In genomic region chr9:71774917-71775316, GRCh38 we compare ENCODE assay signal across 16 cellular contexts. TPM values are rescaled to one million over a fixed set of nuclear protein-coding genes. Genes with fewer than 3 reads are reported as not detected.
DNase-seq lines count a peak whose midpoint lies in the region; ATAC-seq and TF ChIP-seq lines count a peak whose summit lies in the region.
"Had no signal": no experiment of that assay in that cellular context is flagged by ENCODE, and none has a peak within 500 bp of the region (broad histone marks: within the 10 kb centered on the region; RNA-seq: fewer than 3 reads in every experiment).

No MANE protein-coding gene starts in this region.

- H3K27ac Mint-ChIP-seq in T-helper 2 cell treated with Interferon-gamma antibody and Interleukin-4, amounts not matched to agents 5 μg/mL and 100 μg/mL, for 36 hours, result peak overlapping the region; percentile 71
- H3K27ac Mint-ChIP-seq in stimulated activated effector memory CD8-positive, alpha-beta T cell treated with anti-CD3 and anti-CD28 coated beads, Interleukin-12 subunit alpha, Interleukin-12 subunit beta, amount 100 ng/mL, for 72 hours, result peak overlapping the region; percentile 1
- no peak overlapping the region for H3K27ac Mint-ChIP-seq in HFFc6

- peak; percentile 72 for ATAC-seq in HG02759 (IDR thresholded peaks at IDR 0.05; ENCODE audit: unreplicated experiment)
- peak; percentile 57 for ATAC-seq in stimulated activated effector memory CD8-positive, alpha-beta T cell treated with anti-CD3 and anti-CD28 coated beads, Interleukin-12 subunit alpha, Interleukin-12 subunit beta, amount 100 ng/mL, for 72 hours
- ATAC-seq in HG02642 (IDR thresholded peaks at IDR 0.05; ENCODE audit: poor library complexity, unreplicated experiment), result no peak
- no peak for ATAC-seq in GM18858 (IDR thresholded peaks at IDR 0.05; ENCODE audit: unreplicated experiment)
- ATAC-seq: A549, gastroesophageal sphincter, GM12878, upper lobe of right lung had no signal

- H3K9me3 Mint-ChIP-seq in T-helper 2 cell treated with Interferon-gamma antibody and Interleukin-4, amounts not matched to agents 5 μg/mL and 100 μg/mL, for 36 hours, result no peaks in the 10 kb centered on the region
- no peaks in the 10 kb centered on the region for H3K9me3 Mint-ChIP-seq in stimulated activated effector memory CD8-positive, alpha-beta T cell treated with anti-CD3 and anti-CD28 coated beads, Interleukin-12 subunit alpha, Interleukin-12 subunit beta, amount 100 ng/mL, for 72 hours
- no peaks in the 10 kb centered on the region for H3K9me3 Mint-ChIP-seq in HFFc6

- peaks cover 17% of the 10 kb centered on the region for H3K4me1 Mint-ChIP-seq in T-helper 2 cell treated with Interferon-gamma antibody and Interleukin-4, amounts not matched to agents 5 μg/mL and 100 μg/mL, for 36 hours (ENCODE audit: low read depth)
- peaks cover 22% of the 10 kb centered on the region for H3K4me1 Mint-ChIP-seq in stimulated activated effector memory CD8-positive, alpha-beta T cell treated with anti-CD3 and anti-CD28 coated beads, Interleukin-12 subunit alpha, Interleukin-12 subunit beta, amount 100 ng/mL, for 72 hours
- peaks cover 8% of the 10 kb centered on the region for H3K4me1 Mint-ChIP-seq in HFFc6 (ENCODE audit: low read depth)

- no peaks in the 10 kb centered on the region for H3K27me3 Mint-ChIP-seq in T-helper 2 cell treated with Interferon-gamma antibody and Interleukin-4, amounts not matched to agents 5 μg/mL and 100 μg/mL, for 36 hours (ENCODE audit: low read depth)
- H3K27me3 Mint-ChIP-seq in HFFc6 (ENCODE audit: insufficient read depth), result no peaks in the 10 kb centered on the region; the same call in none of the 2 replicates

- H3K36me3 Mint-ChIP-seq in T-helper 2 cell treated with Interferon-gamma antibody and Interleukin-4, amounts not matched to agents 5 μg/mL and 100 μg/mL, for 36 hours (ENCODE audit: low read depth), result no peaks in the 10 kb centered on the region
- no peaks in the 10 kb centered on the region for H3K36me3 Mint-ChIP-seq in stimulated activated effector memory CD8-positive, alpha-beta T cell treated with anti-CD3 and anti-CD28 coated beads, Interleukin-12 subunit alpha, Interleukin-12 subunit beta, amount 100 ng/mL, for 72 hours
- no peaks in the 10 kb centered on the region for H3K36me3 Mint-ChIP-seq in HFFc6 (ENCODE audit: low read depth)

- no peak for DNase-seq in T-helper 2 cell treated with Interferon-gamma antibody and Interleukin-4, amounts not matched to agents 5 μg/mL and 100 μg/mL, for 36 hours (ENCODE audit: low spot score)
- DNase-seq in T-helper 2 cell (no peak), NAMALWA (ENCODE audit: low spot score) (peak; percentile 59), HFFc6 (no peak)
- no peak for DNase-seq in stimulated activated effector memory CD8-positive, alpha-beta T cell treated with anti-CD3 and anti-CD28 coated beads, Interleukin-12 subunit alpha, Interleukin-12 subunit beta, amount 100 ng/mL, for 72 hours (ENCODE audit: low spot score in 2 of 2)
- DNase-seq: activated T-cell treated with anti-CD3 and anti-CD28 coated beads, Interleukin-2, amount 50 U/mL, for 48 hours; DMS79; MG63; NCI-H226; upper lobe of right lung had no signal

- no peak for TF ChIP-seq CTCF in HFFc6 (IDR thresholded peaks at IDR 0.05)

- H3K4me3 Mint-ChIP-seq in T-helper 2 cell treated with Interferon-gamma antibody and Interleukin-4, amounts not matched to agents 5 μg/mL and 100 μg/mL, for 36 hours, result no peak overlapping the region
- H3K4me3 Mint-ChIP-seq in stimulated activated effector memory CD8-positive, alpha-beta T cell treated with anti-CD3 and anti-CD28 coated beads, Interleukin-12 subunit alpha, Interleukin-12 subunit beta, amount 100 ng/mL, for 72 hours, result no peak overlapping the region
- H3K4me3 Mint-ChIP-seq in HFFc6, result no peak overlapping the region

RNA-seq across cellular contexts. Expression of gene CEMIP2, which starts 6.6 kb away (rescaled TPM):
- total RNA-seq in HFFc6 (2021; fragmentation: NEBNext Ultra II Directional; extraction: Animal tissue kit (Norgen Biotek cat#: 25700)), result 100 to 1,000 TPM in 2 of 6 experiments, 10 to 100 TPM in 4; 86.0 to 106 (median 92.1) TPM

Comparison
In these comparisons a context has a peak if more than half of its experiments do, and no peak if none do; other contexts are left out.
1. ATAC-seq: peak in HG02759 (single experiment) and stimulated activated effector memory CD8-positive, alpha-beta T cell treated with anti-CD3 and anti-CD28 coated beads, Interleukin-12 subunit alpha, Interleukin-12 subunit beta, amount 100 ng/mL, for 72 hours (single experiment); none in HG02642 (single experiment) and GM18858 (single experiment).